14 cellular contexts compared by ENCODE assay signal in the genomic region with DNA sequence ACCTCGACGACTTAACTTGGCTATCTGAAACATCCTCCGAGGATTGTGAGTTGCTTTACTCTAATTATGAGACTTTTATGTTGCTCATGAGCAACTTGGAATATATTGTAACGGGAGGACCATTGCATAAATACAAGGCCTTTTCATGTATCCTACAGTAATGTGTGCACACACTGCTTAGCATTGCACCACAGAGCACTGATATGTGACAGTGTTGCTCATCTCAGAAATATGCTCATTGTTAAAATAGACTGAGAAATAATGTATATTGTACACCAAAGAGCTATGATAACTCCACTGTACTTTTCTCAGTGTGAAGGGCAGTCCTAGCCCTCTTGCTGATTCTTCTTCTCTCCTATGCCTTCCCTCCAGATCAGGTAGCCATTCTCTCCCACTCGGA.
DNase-seq lines count a peak whose midpoint lies in the region; TF ChIP-seq lines count a peak whose summit lies in the region.
"Had no signal": no experiment of that assay in that cellular context is flagged by ENCODE, and none has a peak within 500 bp of the region (broad histone marks: within the 10 kb centered on the region; RNA-seq: fewer than 3 reads in every experiment).

No MANE protein-coding gene starts in this region.

- 81 to 84% methylated on average over 5 of the region's 5 CpGs for WGBS in tibial nerve, 2 donors

- H3K9me3 ChIP-seq in adipocyte (ENCODE audit: control insufficient read depth, low read length) = no peaks in the 10 kb centered on the region
- no peaks in the 10 kb centered on the region for H3K9me3 ChIP-seq in tibial nerve
- H3K9me3 ChIP-seq: BLaER1 treated with 17β-estradiol and CSF1 and Interleukin-3, amounts not matched to agents 10 nM and 100 nM had no signal

- no peak for TF ChIP-seq EP300 in tibial nerve (IDR thresholded peaks at IDR 0.05)

- DNase-seq in HS-5 (ENCODE audit: low read depth) (peak; percentile 20), adipocyte (ENCODE audit: low read depth) (peak; percentile 12), epithelial cell of esophagus (ENCODE audit: low read depth) (peak; percentile 25), iris pigment epithelial cell (ENCODE audit: low read depth) (peak; percentile 59), kidney tubule cell (ENCODE audit: low spot score) (no peak), pons (ENCODE audit: low spot score) (no peak), tibial nerve (ENCODE audit: low spot score in 2 of 2) (no peak)
- no peak for DNase-seq in NK-92 treated with Interleukin-12 subunit alpha and Interleukin-12 subunit beta, amount 100 ng/mL, for 24 hours (lab: John Stamatoyannopoulos, UW)
- DNase-seq: 8988T; CD4-positive, CD25-positive, alpha-beta regulatory T cell; DMS53; GOT3; H9 had no signal

- TF ChIP-seq POLR2A in tibial nerve (IDR thresholded peaks at IDR 0.05) = no peak

- H3K36me3 ChIP-seq in adipocyte (ENCODE audit: control insufficient read depth, insufficient read depth, low read length, severe bottlenecking) (no peaks in the 10 kb centered on the region), tibial nerve (no peaks in the 10 kb centered on the region)
- H3K36me3 ChIP-seq: BLaER1 treated with 17β-estradiol and CSF1 and Interleukin-3, amounts not matched to agents 10 nM and 100 nM had no signal

- H3K4me1 ChIP-seq in adipocyte (ENCODE audit: control insufficient read depth, insufficient read depth, low read length) = no peaks in the 10 kb centered on the region
- no peaks in the 10 kb centered on the region for H3K4me1 ChIP-seq in tibial nerve
- H3K4me1 ChIP-seq: BLaER1 treated with 17β-estradiol and CSF1 and Interleukin-3, amounts not matched to agents 10 nM and 100 nM had no signal

- no peak overlapping the region for H3K9ac ChIP-seq in adipocyte (ENCODE audit: low read length)
- H3K9ac ChIP-seq: BLaER1 treated with 17β-estradiol and CSF1 and Interleukin-3, amounts not matched to agents 10 nM and 100 nM had no signal

- H3K27ac ChIP-seq in tibial nerve = no peak overlapping the region
- H3K27ac ChIP-seq: BLaER1 treated with 17β-estradiol and CSF1 and Interleukin-3, amounts not matched to agents 10 nM and 100 nM had no signal

- H3K4me3 ChIP-seq in adipocyte (ENCODE audit: low read length) (no peak overlapping the region), epithelial cell of esophagus (ENCODE audit: low read length) (no peak overlapping the region), tibial nerve (no peak overlapping the region)
- H3K4me3 ChIP-seq: BLaER1 treated with 17β-estradiol and CSF1 and Interleukin-3, amounts not matched to agents 10 nM and 100 nM had no signal

- H3K27me3 ChIP-seq in adipocyte (replicated peaks; ENCODE audit: control insufficient read depth, insufficient read depth, low read length) (no peaks in the 10 kb centered on the region), tibial nerve (no peaks in the 10 kb centered on the region)
- H3K27me3 ChIP-seq: BLaER1 treated with 17β-estradiol and CSF1 and Interleukin-3, amounts not matched to agents 10 nM and 100 nM had no signal

- TF ChIP-seq CTCF in epithelial cell of esophagus (IDR thresholded peaks at IDR 0.05; ENCODE audit: insufficient read depth, low read depth, low read length, missing control alignments) (no peak), tibial nerve (IDR thresholded peaks at IDR 0.05) (no peak)

Comparison
In these comparisons a context has a peak if more than half of its experiments do, and no peak if none do; other contexts are left out.
1. DNase-seq: peak in HS-5 (single experiment), adipocyte (single experiment), epithelial cell of esophagus (single experiment) and iris pigment epithelial cell (single experiment); none in kidney tubule cell (single experiment), pons (single experiment), tibial nerve (0 of 2) and NK-92 treated with Interleukin-12 subunit alpha and Interleukin-12 subunit beta, amount 100 ng/mL, for 24 hours (single experiment).